Comparison of ENCODE assay signal across 10 cellular contexts in the genomic region with DNA sequence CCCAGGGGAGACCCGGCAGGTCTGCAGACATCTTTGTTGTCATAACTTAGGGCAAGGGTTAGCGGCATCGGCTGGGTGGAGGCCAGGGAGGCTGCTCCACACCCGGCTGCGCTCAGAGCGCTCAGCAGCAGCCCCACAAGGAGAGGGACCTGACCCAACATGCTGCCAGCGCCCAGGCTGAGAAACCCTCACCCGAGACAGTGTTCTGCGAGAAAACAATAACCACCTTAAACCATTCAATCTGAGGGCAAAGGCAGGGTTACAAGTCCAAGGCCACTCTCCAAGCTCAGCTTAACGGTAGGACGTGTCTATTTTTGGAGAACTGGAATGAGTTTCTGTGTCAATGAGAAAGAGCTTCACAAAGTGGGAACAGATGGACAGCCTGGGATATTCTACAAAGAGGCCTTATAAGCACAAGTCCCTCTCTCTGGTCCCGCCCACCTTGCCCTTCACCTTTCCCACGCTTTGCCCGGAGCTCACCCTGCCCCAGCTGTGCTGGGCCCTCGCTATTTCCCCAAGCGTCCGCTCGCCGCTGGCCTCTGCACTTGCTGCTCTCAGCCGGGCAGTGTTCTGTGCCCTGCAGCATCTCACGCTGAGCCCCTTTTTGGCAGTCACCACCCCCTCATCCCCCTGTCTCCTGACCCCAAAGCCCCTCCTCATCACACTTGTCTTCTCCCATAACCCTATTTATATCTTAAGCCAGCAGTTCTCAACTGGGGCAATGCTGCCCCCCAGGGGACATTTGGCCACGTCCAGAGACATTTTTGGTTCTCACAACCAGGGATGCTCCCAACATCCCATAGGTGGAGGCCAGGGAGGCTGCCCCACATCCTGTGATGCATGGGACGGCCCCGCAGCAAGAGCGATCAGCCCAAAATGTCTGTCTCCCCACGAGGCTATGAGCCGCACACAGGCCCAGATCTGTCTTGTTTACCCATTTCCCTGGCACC. TPM values are rescaled to one million over a fixed set of nuclear protein-coding genes. Genes with fewer than 3 reads are reported as not detected.
DNase-seq lines count a peak whose midpoint lies in the region; ATAC-seq and TF ChIP-seq lines count a peak whose summit lies in the region.
"Had no signal": no experiment of that assay in that cellular context is flagged by ENCODE, and none has a peak within 500 bp of the region (broad histone marks: within the 10 kb centered on the region; RNA-seq: fewer than 3 reads in every experiment).

No MANE protein-coding gene starts in this region.

- TF ChIP-seq CTCF in GM12872 (IDR thresholded peaks at IDR 0.05; ENCODE audit: insufficient read depth, low read depth, low read length) = 0 out of 3 replicates have a peak, but pooled peaks have one; percentile 7
- TF ChIP-seq CTCF in lower lobe of right lung (IDR thresholded peaks at IDR 0.05) = peak; percentile 13

- H3K36me3 ChIP-seq in lower lobe of right lung = peaks cover 74% of the 10 kb centered on the region

- DNase-seq in activated T-helper 1 cell treated with anti-CD3 and anti-CD28 coated beads, Interleukin-12 subunit alpha, Interleukin-12 subunit beta, Interleukin-2, Interleukin-4 antibody, amounts not matched to agents 30 ng/mL and 10 ng/mL and 1 ng/mL, durations not matched to agents 14 hours and 24 hours and 36 hours (ENCODE audit: low spot score) = no peak
- DNase-seq in lower lobe of right lung (no peak), iPS-NIHi11 (ENCODE audit: low spot score) (no peak)
- no peak for DNase-seq in activated CD4-positive, alpha-beta T cell treated with anti-CD3 and anti-CD28 coated beads, Interleukin-2, amount 10 ng/mL, durations not matched to agents 24 days and 14 days
- DNase-seq: activated CD8-positive, alpha-beta T cell treated with anti-CD3 and anti-CD28 coated beads, Interleukin-2, amount 10 ng/mL, durations not matched to agents 7 days and 5 days; stimulated activated CD4-positive, alpha-beta T cell treated with anti-CD3 and anti-CD28 coated beads, Interleukin-1b, Interleukin-23, amount 100 ng/mL, for 48 hours had no signal

- peaks cover 5% of the 10 kb centered on the region for H3K9me3 ChIP-seq in lower lobe of right lung
- H3K9me3 ChIP-seq: SJSA1 had no signal

- peaks cover 20% of the 10 kb centered on the region for H3K36me3 Mint-ChIP-seq in activated T-helper 1 cell treated with anti-CD3 and anti-CD28 coated beads, Interleukin-12 subunit alpha, Interleukin-12 subunit beta, Interleukin-2, Interleukin-4 antibody, amounts not matched to agents 30 ng/mL and 10 ng/mL and 1 ng/mL, durations not matched to agents 14 hours and 24 hours and 36 hours (ENCODE audit: low read depth)
- peaks cover 28% of the 10 kb centered on the region for H3K36me3 Mint-ChIP-seq in activated CD4-positive, alpha-beta T cell treated with anti-CD3 and anti-CD28 coated beads, Interleukin-2, amount 10 ng/mL, durations not matched to agents 24 days and 14 days (ENCODE audit: low read depth)

- H3K4me3 ChIP-seq in lower lobe of right lung = no peak overlapping the region
- H3K4me3 ChIP-seq: SJSA1 had no signal

- ATAC-seq in lower lobe of right lung (peak in 1 of 2 donors; percentile 10), GM19023 (IDR thresholded peaks at IDR 0.05; ENCODE audit: unreplicated experiment) (no peak)
- ATAC-seq: activated CD8-positive, alpha-beta T cell treated with anti-CD3 and anti-CD28 coated beads, Interleukin-2, amount 10 ng/mL, durations not matched to agents 7 days and 5 days had no signal

- no peak overlapping the region for H3K27ac ChIP-seq in lower lobe of right lung
- H3K27ac ChIP-seq: SJSA1 had no signal

- no peaks in the 10 kb centered on the region for H3K4me1 Mint-ChIP-seq in activated T-helper 1 cell treated with anti-CD3 and anti-CD28 coated beads, Interleukin-12 subunit alpha, Interleukin-12 subunit beta, Interleukin-2, Interleukin-4 antibody, amounts not matched to agents 30 ng/mL and 10 ng/mL and 1 ng/mL, durations not matched to agents 14 hours and 24 hours and 36 hours (ENCODE audit: low read depth)
- H3K4me1 Mint-ChIP-seq in activated CD4-positive, alpha-beta T cell treated with anti-CD3 and anti-CD28 coated beads, Interleukin-2, amount 10 ng/mL, durations not matched to agents 24 days and 14 days = no peaks in the 10 kb centered on the region

- H3K27ac Mint-ChIP-seq in activated T-helper 1 cell treated with anti-CD3 and anti-CD28 coated beads, Interleukin-12 subunit alpha, Interleukin-12 subunit beta, Interleukin-2, Interleukin-4 antibody, amounts not matched to agents 30 ng/mL and 10 ng/mL and 1 ng/mL, durations not matched to agents 14 hours and 24 hours and 36 hours = peak overlapping the region; percentile 43
- no peak overlapping the region for H3K27ac Mint-ChIP-seq in activated CD4-positive, alpha-beta T cell treated with anti-CD3 and anti-CD28 coated beads, Interleukin-2, amount 10 ng/mL, durations not matched to agents 24 days and 14 days
- H3K27ac Mint-ChIP-seq: activated CD8-positive, alpha-beta T cell treated with anti-CD3 and anti-CD28 coated beads, Interleukin-2, amount 10 ng/mL, durations not matched to agents 7 days and 5 days; CD8-positive, alpha-beta memory T cell had no signal

- H3K27me3 Mint-ChIP-seq in activated T-helper 1 cell treated with anti-CD3 and anti-CD28 coated beads, Interleukin-12 subunit alpha, Interleukin-12 subunit beta, Interleukin-2, Interleukin-4 antibody, amounts not matched to agents 30 ng/mL and 10 ng/mL and 1 ng/mL, durations not matched to agents 14 hours and 24 hours and 36 hours (ENCODE audit: insufficient read depth) = no peaks in the 10 kb centered on the region
- H3K27me3 Mint-ChIP-seq in activated CD4-positive, alpha-beta T cell treated with anti-CD3 and anti-CD28 coated beads, Interleukin-2, amount 10 ng/mL, durations not matched to agents 24 days and 14 days = no peaks in the 10 kb centered on the region
- H3K27me3 Mint-ChIP-seq: CD8-positive, alpha-beta memory T cell had no signal

- H3K9me3 Mint-ChIP-seq in activated T-helper 1 cell treated with anti-CD3 and anti-CD28 coated beads, Interleukin-12 subunit alpha, Interleukin-12 subunit beta, Interleukin-2, Interleukin-4 antibody, amounts not matched to agents 30 ng/mL and 10 ng/mL and 1 ng/mL, durations not matched to agents 14 hours and 24 hours and 36 hours = peaks cover 3% of the 10 kb centered on the region
- H3K9me3 Mint-ChIP-seq in activated CD4-positive, alpha-beta T cell treated with anti-CD3 and anti-CD28 coated beads, Interleukin-2, amount 10 ng/mL, durations not matched to agents 24 days and 14 days = no peaks in the 10 kb centered on the region
- H3K9me3 Mint-ChIP-seq: CD8-positive, alpha-beta memory T cell had no signal

- no peaks in the 10 kb centered on the region for H3K27me3 ChIP-seq in lower lobe of right lung (ENCODE audit: low read depth)
- H3K27me3 ChIP-seq: SJSA1 had no signal

- H3K4me1 ChIP-seq in lower lobe of right lung = peaks cover 9% of the 10 kb centered on the region
- H3K4me1 ChIP-seq: SJSA1 had no signal

- H3K4me3 Mint-ChIP-seq in activated T-helper 1 cell treated with anti-CD3 and anti-CD28 coated beads, Interleukin-12 subunit alpha, Interleukin-12 subunit beta, Interleukin-2, Interleukin-4 antibody, amounts not matched to agents 30 ng/mL and 10 ng/mL and 1 ng/mL, durations not matched to agents 14 hours and 24 hours and 36 hours = no peak overlapping the region
- H3K4me3 Mint-ChIP-seq in activated CD4-positive, alpha-beta T cell treated with anti-CD3 and anti-CD28 coated beads, Interleukin-2, amount 10 ng/mL, durations not matched to agents 24 days and 14 days = no peak overlapping the region
- H3K4me3 Mint-ChIP-seq: activated CD8-positive, alpha-beta T cell treated with anti-CD3 and anti-CD28 coated beads, Interleukin-2, amount 10 ng/mL, durations not matched to agents 7 days and 5 days; CD8-positive, alpha-beta memory T cell had no signal

- intact Hi-C loops in activated T-helper 1 cell treated with anti-CD3 and anti-CD28 coated beads, Interleukin-12 subunit alpha, Interleukin-12 subunit beta, Interleukin-2, Interleukin-4 antibody, amounts not matched to agents 30 ng/mL and 10 ng/mL and 1 ng/mL, durations not matched to agents 14 hours and 24 hours and 36 hours (cut with micrococcal nuclease) = no loop called here
- intact Hi-C loops in lower lobe of right lung (cut with DNase I) = no loop called here
- intact Hi-C loops in activated CD4-positive, alpha-beta T cell treated with anti-CD3 and anti-CD28 coated beads, Interleukin-2, amount 10 ng/mL, durations not matched to agents 24 days and 14 days (cut with micrococcal nuclease) = no loop called here

RNA-seq across cellular contexts. Expression of gene PPP1R12C, which starts 17.6 kb away (rescaled TPM):
- total RNA-seq in activated T-helper 1 cell treated with anti-CD3 and anti-CD28 coated beads, Interleukin-12 subunit alpha, Interleukin-12 subunit beta, Interleukin-2, Interleukin-4 antibody, amounts not matched to agents 30 ng/mL and 10 ng/mL and 1 ng/mL, durations not matched to agents 14 hours and 24 hours and 36 hours = 114 and 115 TPM in 2 replicates
- total RNA-seq in lower lobe of right lung = 103 TPM
- total RNA-seq in activated CD4-positive, alpha-beta T cell treated with anti-CD3 and anti-CD28 coated beads, Interleukin-2, amount 10 ng/mL, durations not matched to agents 24 days and 14 days = 103 and 104 TPM in 2 replicates

RNA-seq across cellular contexts. Expression of gene EPS8L1, which starts 24.2 kb away (rescaled TPM):
- total RNA-seq in activated T-helper 1 cell treated with anti-CD3 and anti-CD28 coated beads, Interleukin-12 subunit alpha, Interleukin-12 subunit beta, Interleukin-2, Interleukin-4 antibody, amounts not matched to agents 30 ng/mL and 10 ng/mL and 1 ng/mL, durations not matched to agents 14 hours and 24 hours and 36 hours = 3.3 and 6.0 TPM in 2 replicates
- 28.1 TPM for total RNA-seq in lower lobe of right lung
- total RNA-seq in activated CD4-positive, alpha-beta T cell treated with anti-CD3 and anti-CD28 coated beads, Interleukin-2, amount 10 ng/mL, durations not matched to agents 24 days and 14 days = 3.7 and 3.9 TPM in 2 replicates

RNA-seq across cellular contexts. Expression of gene RDH13, which starts 36.9 kb away (rescaled TPM):
- total RNA-seq in activated T-helper 1 cell treated with anti-CD3 and anti-CD28 coated beads, Interleukin-12 subunit alpha, Interleukin-12 subunit beta, Interleukin-2, Interleukin-4 antibody, amounts not matched to agents 30 ng/mL and 10 ng/mL and 1 ng/mL, durations not matched to agents 14 hours and 24 hours and 36 hours = 21.7 and 26.4 TPM in 2 replicates
- 26.0 TPM for total RNA-seq in lower lobe of right lung
- 21.7 and 23.2 TPM in 2 replicates for total RNA-seq in activated CD4-positive, alpha-beta T cell treated with anti-CD3 and anti-CD28 coated beads, Interleukin-2, amount 10 ng/mL, durations not matched to agents 24 days and 14 days

RNA-seq across cellular contexts. Expression of gene TNNT1, which starts 49.2 kb away (rescaled TPM):
- not detected in 2 replicates for total RNA-seq in activated T-helper 1 cell treated with anti-CD3 and anti-CD28 coated beads, Interleukin-12 subunit alpha, Interleukin-12 subunit beta, Interleukin-2, Interleukin-4 antibody, amounts not matched to agents 30 ng/mL and 10 ng/mL and 1 ng/mL, durations not matched to agents 14 hours and 24 hours and 36 hours
- not detected for total RNA-seq in lower lobe of right lung
- 0.36 and 0.51 TPM in 2 replicates for total RNA-seq in activated CD4-positive, alpha-beta T cell treated with anti-CD3 and anti-CD28 coated beads, Interleukin-2, amount 10 ng/mL, durations not matched to agents 24 days and 14 days
- total RNA-seq: activated CD8-positive, alpha-beta T cell treated with anti-CD3 and anti-CD28 coated beads, Interleukin-2, amount 10 ng/mL, durations not matched to agents 7 days and 5 days; CD8-positive, alpha-beta memory T cell had no signal

RNA-seq across cellular contexts. Expression of gene TNNI3, which starts 57.7 kb away (rescaled TPM):
- total RNA-seq in activated T-helper 1 cell treated with anti-CD3 and anti-CD28 coated beads, Interleukin-12 subunit alpha, Interleukin-12 subunit beta, Interleukin-2, Interleukin-4 antibody, amounts not matched to agents 30 ng/mL and 10 ng/mL and 1 ng/mL, durations not matched to agents 14 hours and 24 hours and 36 hours = not detected in 2 replicates
- 2.3 TPM for total RNA-seq in lower lobe of right lung
- total RNA-seq in activated CD4-positive, alpha-beta T cell treated with anti-CD3 and anti-CD28 coated beads, Interleukin-2, amount 10 ng/mL, durations not matched to agents 24 days and 14 days = not detected in 2 replicates
- total RNA-seq: activated CD8-positive, alpha-beta T cell treated with anti-CD3 and anti-CD28 coated beads, Interleukin-2, amount 10 ng/mL, durations not matched to agents 7 days and 5 days; CD8-positive, alpha-beta memory T cell; SJSA1 had no signal
